In the genomic region with DNA sequence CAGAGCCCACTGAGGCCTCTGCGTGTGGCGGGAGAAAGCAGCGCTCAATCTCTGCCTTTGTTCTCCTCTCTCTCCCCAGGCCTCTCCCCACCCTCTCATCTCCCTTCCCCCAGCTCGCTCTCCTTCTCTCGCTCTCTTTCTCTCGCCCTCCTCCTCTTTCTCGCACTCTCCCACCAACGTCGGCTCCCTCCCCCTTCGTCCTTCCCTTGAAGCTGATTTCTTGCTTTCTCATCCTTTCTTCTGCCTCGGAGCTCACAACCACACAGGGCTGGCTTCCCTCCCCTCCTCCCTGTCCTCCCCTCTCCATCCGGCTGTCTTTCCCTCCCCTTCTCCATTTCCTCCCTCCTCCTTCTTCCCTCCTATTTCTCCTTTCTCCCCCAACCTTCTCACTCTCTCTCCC, we compare ENCODE assay signal across 11 cellular contexts.
DNase-seq lines count a peak whose midpoint lies in the region; ATAC-seq and TF ChIP-seq lines count a peak whose summit lies in the region.
"Had no signal": no experiment of that assay in that cellular context is flagged by ENCODE, and none has a peak within 500 bp of the region (broad histone marks: within the 10 kb centered on the region; RNA-seq: fewer than 3 reads in every experiment).

No MANE protein-coding gene starts in this region.

- TF ChIP-seq CTCF in type B pancreatic cell (conservative IDR thresholded peaks at IDR 0.05) (no peak), mammary epithelial cell (conservative IDR thresholded peaks at IDR 0.05 in 1 of 2, IDR thresholded peaks at IDR 0.05 in 1 of 2; ENCODE audit: extremely low read depth in 1 of 2, insufficient read depth in 1 of 2, low read depth in 1 of 2, low read length in 2 of 2) (no peak)

- no peak overlapping the region for H3K9ac ChIP-seq in mammary epithelial cell (ENCODE audit: insufficient read depth, low read length)

- H3K36me3 ChIP-seq in mammary epithelial cell (ENCODE audit: insufficient read depth, low read length): no peaks in the 10 kb centered on the region

- no peak for DNase-seq in activated naive CD8-positive, alpha-beta T cell treated with anti-CD3 and anti-CD28 coated beads, Interleukin-2, amount 10 ng/mL, durations not matched to agents 7 days and 5 days
- no peak for DNase-seq in activated naive CD8-positive, alpha-beta T cell treated with anti-CD3 and anti-CD28 coated beads, Interleukin-2, amount 50 U/mL, for 24 hours
- no peak for DNase-seq in activated T-helper 1 cell treated with anti-CD3 and anti-CD28 coated beads, Interleukin-12 subunit alpha, Interleukin-12 subunit beta, Interleukin-2, Interleukin-4 antibody, amounts not matched to agents 30 ng/mL and 10 ng/mL and 1 ng/mL, durations not matched to agents 14 hours and 24 hours and 36 hours (ENCODE audit: low spot score)
- DNase-seq in type B pancreatic cell (ENCODE audit: extremely low spot score, unreplicated experiment) (no peak), mammary epithelial cell (no peak), NCI-H187 treated with DMSO at 0.1 percent for 48 hours (lab: John Stamatoyannopoulos, UW) (no peak)
- DNase-seq in stimulated activated CD4-positive, alpha-beta T cell treated with anti-CD3 and anti-CD28 coated beads, Interleukin-4, amount 100 ng/mL, for 1 hour: no peak
- DNase-seq: mucosa of descending colon, NCI-H1105 treated with DMSO at 0.1 percent for 48 hours had no signal

- H3K9me3 Mint-ChIP-seq in activated naive CD8-positive, alpha-beta T cell treated with anti-CD3 and anti-CD28 coated beads, Interleukin-2, amount 10 ng/mL, durations not matched to agents 7 days and 5 days: no peaks in the 10 kb centered on the region
- H3K9me3 Mint-ChIP-seq in activated naive CD8-positive, alpha-beta T cell treated with anti-CD3 and anti-CD28 coated beads, Interleukin-2, amount 50 U/mL, for 24 hours: no peaks in the 10 kb centered on the region
- H3K9me3 Mint-ChIP-seq in activated T-helper 1 cell treated with anti-CD3 and anti-CD28 coated beads, Interleukin-12 subunit alpha, Interleukin-12 subunit beta, Interleukin-2, Interleukin-4 antibody, amounts not matched to agents 30 ng/mL and 10 ng/mL and 1 ng/mL, durations not matched to agents 14 hours and 24 hours and 36 hours: no peaks in the 10 kb centered on the region
- H3K9me3 Mint-ChIP-seq in type B pancreatic cell: no peaks in the 10 kb centered on the region
- H3K9me3 Mint-ChIP-seq: T-helper 2 cell treated with Interferon-gamma antibody and Interleukin-4, amounts not matched to agents 5 μg/mL and 100 μg/mL, for 36 hours had no signal

- POLR2A ChIA-PET in activated naive CD8-positive, alpha-beta T cell treated with anti-CD3 and anti-CD28 coated beads, Interleukin-2, amount 10 ng/mL, durations not matched to agents 7 days and 5 days (lab: Charles Lee): interaction anchor here (0.6 to 2.2 kb wide), 4 partner anchors 33 to 123 kb away, joined by 4 to 8 read pairs (median 4); no protein-coding TSS in a partner anchor

- intact Hi-C loops in activated T-helper 1 cell treated with anti-CD3 and anti-CD28 coated beads, Interleukin-12 subunit alpha, Interleukin-12 subunit beta, Interleukin-2, Interleukin-4 antibody, amounts not matched to agents 30 ng/mL and 10 ng/mL and 1 ng/mL, durations not matched to agents 14 hours and 24 hours and 36 hours (cut with micrococcal nuclease): no loop called here
- intact Hi-C loops in mammary epithelial cell (cut with micrococcal nuclease): no loop called here

- CTCF ChIA-PET in mammary epithelial cell (lab: Charles Lee; ENCODE audit: low non-redundant PET): no interaction called here

- no peaks in the 10 kb centered on the region for H3K9me3 ChIP-seq in mammary epithelial cell (replicated peaks; ENCODE audit: insufficient read depth, low read length)
- H3K9me3 ChIP-seq: mucosa of descending colon had no signal

- ATAC-seq in activated naive CD8-positive, alpha-beta T cell treated with anti-CD3 and anti-CD28 coated beads, Interleukin-2, amount 10 ng/mL, durations not matched to agents 7 days and 5 days (ENCODE audit: low read depth): no peak
- no peak for ATAC-seq in activated naive CD8-positive, alpha-beta T cell treated with anti-CD3 and anti-CD28 coated beads, Interleukin-2, amount 50 U/mL, for 24 hours
- ATAC-seq: mucosa of descending colon had no signal

- H3K27ac ChIP-seq in layer of hippocampus (ENCODE audit: low read depth, low read length): peak overlapping the region; percentile 31
- H3K27ac ChIP-seq in mammary epithelial cell (ENCODE audit: insufficient read depth, low read depth, low read length): no peak overlapping the region

- peaks cover 63% of the 10 kb centered on the region for H3K4me1 Mint-ChIP-seq in activated naive CD8-positive, alpha-beta T cell treated with anti-CD3 and anti-CD28 coated beads, Interleukin-2, amount 10 ng/mL, durations not matched to agents 7 days and 5 days
- peaks cover 79% of the 10 kb centered on the region for H3K4me1 Mint-ChIP-seq in activated naive CD8-positive, alpha-beta T cell treated with anti-CD3 and anti-CD28 coated beads, Interleukin-2, amount 50 U/mL, for 24 hours
- peaks cover 64% of the 10 kb centered on the region for H3K4me1 Mint-ChIP-seq in activated T-helper 1 cell treated with anti-CD3 and anti-CD28 coated beads, Interleukin-12 subunit alpha, Interleukin-12 subunit beta, Interleukin-2, Interleukin-4 antibody, amounts not matched to agents 30 ng/mL and 10 ng/mL and 1 ng/mL, durations not matched to agents 14 hours and 24 hours and 36 hours (ENCODE audit: low read depth)
- H3K4me1 Mint-ChIP-seq in type B pancreatic cell (ENCODE audit: unreplicated experiment): peaks cover 90% of the 10 kb centered on the region

- H3K4me1 ChIP-seq in mammary epithelial cell (ENCODE audit: insufficient read depth, low read length): peaks cover 35% of the 10 kb centered on the region

- H3K36me3 Mint-ChIP-seq in activated naive CD8-positive, alpha-beta T cell treated with anti-CD3 and anti-CD28 coated beads, Interleukin-2, amount 10 ng/mL, durations not matched to agents 7 days and 5 days: no peaks in the 10 kb centered on the region
- no peaks in the 10 kb centered on the region for H3K36me3 Mint-ChIP-seq in activated naive CD8-positive, alpha-beta T cell treated with anti-CD3 and anti-CD28 coated beads, Interleukin-2, amount 50 U/mL, for 24 hours (ENCODE audit: low read depth)
- H3K36me3 Mint-ChIP-seq in activated T-helper 1 cell treated with anti-CD3 and anti-CD28 coated beads, Interleukin-12 subunit alpha, Interleukin-12 subunit beta, Interleukin-2, Interleukin-4 antibody, amounts not matched to agents 30 ng/mL and 10 ng/mL and 1 ng/mL, durations not matched to agents 14 hours and 24 hours and 36 hours (ENCODE audit: low read depth): no peaks in the 10 kb centered on the region
- no peaks in the 10 kb centered on the region for H3K36me3 Mint-ChIP-seq in type B pancreatic cell

- WGBS in mammary epithelial cell (ENCODE audit: low coverage, missing lambda C conversion rate): 98% methylated on average over 5 of the region's 12 CpGs

- H3K27me3 ChIP-seq in layer of hippocampus (ENCODE audit: control insufficient read depth, insufficient read depth, low read length) (no peaks in the 10 kb centered on the region), mammary epithelial cell (ENCODE audit: insufficient read depth, low read length) (no peaks in the 10 kb centered on the region)

- H4K20me1 ChIP-seq in mammary epithelial cell (ENCODE audit: insufficient read depth, low read length): no peaks in the 10 kb centered on the region

- H3K4me3 ChIP-seq in mammary epithelial cell (replicated peaks in 1 of 3; ENCODE audit: insufficient read depth in 1 of 3, low read depth in 2 of 3, low read length in 3 of 3): no peak overlapping the region
- H3K4me3 ChIP-seq: mucosa of descending colon had no signal

- in situ Hi-C loops in mammary epithelial cell (cut with MboI; ENCODE audit: low sequenced_read_pairs in 2 of 2): no loop called here

- H2AFZ ChIP-seq in mammary epithelial cell (ENCODE audit: low read depth, low read length): no peak overlapping the region

- no peaks in the 10 kb centered on the region for H3K79me2 ChIP-seq in mammary epithelial cell (ENCODE audit: insufficient read depth, low read length)

- no peak overlapping the region for H3K4me2 ChIP-seq in mammary epithelial cell (ENCODE audit: insufficient read depth, low read depth, low read length)

- peaks cover 3% of the 10 kb centered on the region for H3K27me3 Mint-ChIP-seq in activated naive CD8-positive, alpha-beta T cell treated with anti-CD3 and anti-CD28 coated beads, Interleukin-2, amount 10 ng/mL, durations not matched to agents 7 days and 5 days
- no peaks in the 10 kb centered on the region for H3K27me3 Mint-ChIP-seq in activated naive CD8-positive, alpha-beta T cell treated with anti-CD3 and anti-CD28 coated beads, Interleukin-2, amount 50 U/mL, for 24 hours
- no peaks in the 10 kb centered on the region for H3K27me3 Mint-ChIP-seq in activated T-helper 1 cell treated with anti-CD3 and anti-CD28 coated beads, Interleukin-12 subunit alpha, Interleukin-12 subunit beta, Interleukin-2, Interleukin-4 antibody, amounts not matched to agents 30 ng/mL and 10 ng/mL and 1 ng/mL, durations not matched to agents 14 hours and 24 hours and 36 hours (ENCODE audit: insufficient read depth)
- H3K27me3 Mint-ChIP-seq in type B pancreatic cell: no peaks in the 10 kb centered on the region

- H3K4me3 Mint-ChIP-seq in activated naive CD8-positive, alpha-beta T cell treated with anti-CD3 and anti-CD28 coated beads, Interleukin-2, amount 10 ng/mL, durations not matched to agents 7 days and 5 days: no peak overlapping the region
- H3K4me3 Mint-ChIP-seq in activated naive CD8-positive, alpha-beta T cell treated with anti-CD3 and anti-CD28 coated beads, Interleukin-2, amount 50 U/mL, for 24 hours: no peak overlapping the region
- H3K4me3 Mint-ChIP-seq in activated T-helper 1 cell treated with anti-CD3 and anti-CD28 coated beads, Interleukin-12 subunit alpha, Interleukin-12 subunit beta, Interleukin-2, Interleukin-4 antibody, amounts not matched to agents 30 ng/mL and 10 ng/mL and 1 ng/mL, durations not matched to agents 14 hours and 24 hours and 36 hours: no peak overlapping the region
- peak overlapping the region; percentile 52 for H3K4me3 Mint-ChIP-seq in type B pancreatic cell
- H3K4me3 Mint-ChIP-seq: T-helper 2 cell treated with Interferon-gamma antibody and Interleukin-4, amounts not matched to agents 5 μg/mL and 100 μg/mL, for 36 hours had no signal

- dilution Hi-C loops in mammary epithelial cell (cut with HindIII; ENCODE audit: low sequenced_read_pairs): no loop called here

- peak overlapping the region; percentile 67 for H3K27ac Mint-ChIP-seq in activated naive CD8-positive, alpha-beta T cell treated with anti-CD3 and anti-CD28 coated beads, Interleukin-2, amount 10 ng/mL, durations not matched to agents 7 days and 5 days
- H3K27ac Mint-ChIP-seq in activated naive CD8-positive, alpha-beta T cell treated with anti-CD3 and anti-CD28 coated beads, Interleukin-2, amount 50 U/mL, for 24 hours: no peak overlapping the region
- peak overlapping the region; percentile 16 for H3K27ac Mint-ChIP-seq in activated T-helper 1 cell treated with anti-CD3 and anti-CD28 coated beads, Interleukin-12 subunit alpha, Interleukin-12 subunit beta, Interleukin-2, Interleukin-4 antibody, amounts not matched to agents 30 ng/mL and 10 ng/mL and 1 ng/mL, durations not matched to agents 14 hours and 24 hours and 36 hours
- H3K27ac Mint-ChIP-seq in type B pancreatic cell: peak overlapping the region; percentile 69
- H3K27ac Mint-ChIP-seq: T-helper 2 cell treated with Interferon-gamma antibody and Interleukin-4, amounts not matched to agents 5 μg/mL and 100 μg/mL, for 36 hours had no signal

- no TSS peak for BruUV-seq in mammary epithelial cell (replicated peaks; lab: Mats Ljungman, UMichigan)
